In the genomic region with DNA sequence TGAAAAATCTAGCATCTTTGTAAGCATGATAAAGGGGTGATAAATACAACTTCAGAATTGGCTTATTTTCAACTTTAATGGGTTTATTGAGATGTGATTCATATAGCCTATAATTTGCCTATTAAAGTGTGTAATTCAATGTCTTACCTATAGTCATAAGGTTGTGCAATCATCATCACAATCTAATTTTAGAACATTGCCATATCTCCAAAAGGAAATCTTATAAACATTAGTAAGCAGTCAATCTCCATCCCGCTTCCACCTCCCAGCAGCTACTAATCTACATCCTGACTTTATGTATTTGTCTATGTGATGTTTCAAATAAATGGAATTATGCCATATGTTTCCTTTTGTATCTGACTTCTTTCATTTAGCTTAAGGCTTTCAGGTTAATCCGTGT, we compare ENCODE assay signal across 12 cellular contexts.
"Had no signal": no experiment of that assay in that cellular context is flagged by ENCODE, and none has a peak within 500 bp of the region (broad histone marks: within the 10 kb centered on the region; RNA-seq: fewer than 3 reads in every experiment).

No MANE protein-coding gene starts in this region.

- ATAC-seq: left colon; mucosa of descending colon; naive thymus-derived CD8-positive, alpha-beta T cell; right cardiac atrium had no signal

- DNase-seq: activated CD4-positive, alpha-beta T cell treated with anti-CD3 and anti-CD28 coated beads, Interleukin-2, amount 10 ng/mL, durations not matched to agents 7 days and 5 days; activated CD4-positive, CD25-positive, alpha-beta regulatory T cell; activated naive CD4-positive, alpha-beta T cell treated with anti-CD3 and anti-CD28 coated beads, Interleukin-2, amount 10 ng/mL, durations not matched to agents 7 days and 5 days; activated T-cell treated with anti-CD3 and anti-CD28 coated beads for 4 hours; effector memory CD4-positive, alpha-beta T cell; left colon; mucosa of descending colon; naive thymus-derived CD8-positive, alpha-beta T cell; nucleus accumbens; right cardiac atrium had no signal

- H3K27ac ChIP-seq: tibial nerve, vagina had no signal
